ENCODE assay signal across 9 cellular contexts in the genomic region with DNA sequence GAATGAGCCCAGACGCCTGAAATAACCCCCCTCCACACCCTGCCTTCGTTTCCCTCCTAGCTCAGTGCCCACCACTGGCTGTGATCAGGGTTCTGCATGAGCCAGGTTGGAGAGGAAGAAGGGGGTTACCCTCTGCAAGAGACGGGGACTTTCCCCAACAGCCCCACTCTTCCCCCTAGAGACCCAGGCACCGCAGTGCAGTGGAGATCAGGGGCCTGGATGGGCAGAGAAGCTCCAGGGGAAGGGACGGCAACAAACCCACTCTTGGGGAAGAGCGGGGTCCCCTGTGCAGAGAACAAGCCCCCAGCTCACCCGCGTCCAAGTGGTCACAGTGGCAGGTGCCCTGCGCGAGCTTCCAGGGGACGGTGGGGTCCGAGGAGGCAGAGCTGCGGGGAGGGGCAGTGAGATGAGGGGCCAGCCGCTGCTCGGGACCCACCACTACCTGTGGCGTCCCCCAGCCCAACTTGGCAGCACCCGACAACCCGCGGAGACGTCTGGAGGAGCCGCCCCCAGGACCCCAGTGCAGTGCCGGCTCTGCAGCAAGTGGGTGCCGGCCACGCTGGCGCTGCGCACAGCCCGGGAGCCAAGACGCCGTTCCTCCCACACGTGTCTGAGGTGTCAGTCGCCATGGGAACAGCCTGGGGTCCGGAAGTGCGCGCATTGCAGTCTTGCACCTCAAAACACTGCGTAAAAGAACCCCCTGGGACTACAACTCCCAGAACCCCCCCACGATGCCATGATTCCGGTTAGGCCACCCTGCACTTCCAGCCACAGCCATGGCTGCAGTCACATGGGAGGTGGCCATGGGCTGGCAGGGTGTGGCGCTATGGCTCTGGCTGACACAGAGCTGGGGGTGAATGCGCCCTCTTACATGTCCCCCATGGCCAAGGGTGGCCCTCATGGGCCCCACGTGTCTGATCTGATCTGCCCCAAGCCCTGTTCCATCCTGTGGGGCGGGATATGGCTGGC. TPM values are rescaled to one million over a fixed set of nuclear protein-coding genes. Genes with fewer than 3 reads are reported as not detected.
DNase-seq lines count a peak whose midpoint lies in the region; ATAC-seq and TF ChIP-seq lines count a peak whose summit lies in the region.
"Had no signal": no experiment of that assay in that cellular context is flagged by ENCODE, and none has a peak within 500 bp of the region (broad histone marks: within the 10 kb centered on the region; RNA-seq: fewer than 3 reads in every experiment).

No MANE protein-coding gene starts in this region.

- POLR2A ChIA-PET in activated CD8-positive, alpha-beta T cell treated with anti-CD3 and anti-CD28 coated beads for 36 hours (lab: Charles Lee): interaction anchor here (0.5 to 0.8 kb wide), 2 partner anchors 26 to 514 kb away, joined by 3 read pairs; no protein-coding TSS in a partner anchor

- DNase-seq in left cardiac atrium (peak; percentile 30), left ventricle myocardium superior (no peak), erythroblast (lab: John Stamatoyannopoulos, UW) (peak; percentile 5 to 26), NCI-H2029 treated with DMSO at 0.1 percent for 48 hours (lab: John Stamatoyannopoulos, UW) (no peak), NCI-H345 (lab: John Stamatoyannopoulos, UW) (no peak), HK-2 (ENCODE audit: unreplicated experiment) (no peak)
- DNase-seq in activated CD8-positive, alpha-beta T cell treated with anti-CD3 and anti-CD28 coated beads for 36 hours: peak; percentile 66
- DNase-seq in stimulated activated CD4-positive, alpha-beta T cell treated with anti-CD3 and anti-CD28 coated beads, TNF-alpha, amount 100 ng/mL, for 48 hours (ENCODE audit: low read depth in 3 of 3): peak in 2 of 3 donors; percentile 38 to 55

- ATAC-seq in left cardiac atrium: peak; percentile 46 to 73
- ATAC-seq in left ventricle myocardium superior: no peak
- peak; percentile 69 for ATAC-seq in activated CD8-positive, alpha-beta T cell treated with anti-CD3 and anti-CD28 coated beads for 36 hours
- ATAC-seq: psoas muscle had no signal

- TF ChIP-seq POLR2A in erythroblast (IDR thresholded peaks at IDR 0.05; ENCODE audit: low read length): no peak

- no peaks in the 10 kb centered on the region for H3K9me3 Mint-ChIP-seq in activated CD8-positive, alpha-beta T cell treated with anti-CD3 and anti-CD28 coated beads for 36 hours

- H3K27me3 Mint-ChIP-seq in activated CD8-positive, alpha-beta T cell treated with anti-CD3 and anti-CD28 coated beads for 36 hours: no peaks in the 10 kb centered on the region

- peaks cover 13% of the 10 kb centered on the region for H3K4me1 Mint-ChIP-seq in activated CD8-positive, alpha-beta T cell treated with anti-CD3 and anti-CD28 coated beads for 36 hours (ENCODE audit: low read depth)

- H3K36me3 Mint-ChIP-seq in activated CD8-positive, alpha-beta T cell treated with anti-CD3 and anti-CD28 coated beads for 36 hours (ENCODE audit: low read depth): no peaks in the 10 kb centered on the region

- no peak for TF ChIP-seq CTCF in activated CD8-positive, alpha-beta T cell treated with anti-CD3 and anti-CD28 coated beads for 36 hours (IDR thresholded peaks at IDR 0.05)

- H3K27ac Mint-ChIP-seq in activated CD8-positive, alpha-beta T cell treated with anti-CD3 and anti-CD28 coated beads for 36 hours: peak overlapping the region; percentile 23

- intact Hi-C loops in left cardiac atrium (cut with DNase I): no loop called here
- intact Hi-C loops in left ventricle myocardium superior (cut with micrococcal nuclease): no loop called here
- intact Hi-C loops in activated CD8-positive, alpha-beta T cell treated with anti-CD3 and anti-CD28 coated beads for 36 hours (cut with micrococcal nuclease): loop anchor here (5.0 kb wide), 1 partner anchor 443 kb away; no protein-coding TSS in a partner anchor

- CTCF ChIA-PET in activated CD8-positive, alpha-beta T cell treated with anti-CD3 and anti-CD28 coated beads for 36 hours (lab: Charles Lee): no interaction called here

- H3K4me3 Mint-ChIP-seq in activated CD8-positive, alpha-beta T cell treated with anti-CD3 and anti-CD28 coated beads for 36 hours: peak overlapping the region; percentile 19

RNA-seq across cellular contexts. Expression of gene WIPI2, which starts 45.8 kb away (rescaled TPM):
- 10 to 100 TPM; 54.6 to 58.9 TPM for total RNA-seq in left cardiac atrium
- 50.8 TPM for total RNA-seq in left ventricle myocardium superior
- total RNA-seq in activated CD8-positive, alpha-beta T cell treated with anti-CD3 and anti-CD28 coated beads for 36 hours: 10 to 100 TPM; 39.3 to 39.5 TPM

Comparison
In these comparisons a context has a peak if more than half of its experiments do, and no peak if none do; other contexts are left out.
1. DNase-seq: peak in left cardiac atrium (single experiment), activated CD8-positive, alpha-beta T cell treated with anti-CD3 and anti-CD28 coated beads for 36 hours (single experiment), erythroblast (2 of 2) and stimulated activated CD4-positive, alpha-beta T cell treated with anti-CD3 and anti-CD28 coated beads, TNF-alpha, amount 100 ng/mL, for 48 hours (2 of 3); none in left ventricle myocardium superior (single experiment), NCI-H2029 treated with DMSO at 0.1 percent for 48 hours (single experiment), NCI-H345 (single experiment) and HK-2 (single experiment).